In genomic region chr2:238924032-238924431, GRCh38 we compare ENCODE assay signal across 22 cellular contexts.
"Had no signal": no experiment of that assay in that cellular context is flagged by ENCODE, and none has a peak within 500 bp of the region (broad histone marks: within the 10 kb centered on the region; RNA-seq: fewer than 3 reads in every experiment).

No MANE protein-coding gene starts in this region.

- H3K4me1 ChIP-seq: ascending aorta, body of pancreas had no signal

- H3K9me3 ChIP-seq: ascending aorta, body of pancreas had no signal

- H3K27ac Mint-ChIP-seq: activated CD4-positive, alpha-beta memory T cell treated with anti-CD3 and anti-CD28 coated beads for 36 hours; activated CD4-positive, alpha-beta T cell treated with anti-CD3 and anti-CD28 coated beads, Interleukin-2, amount 10 ng/mL, durations not matched to agents 7 days and 5 days; activated naive CD4-positive, alpha-beta T cell treated with anti-CD3 and anti-CD28 coated beads, Interleukin-2, amount 50 U/mL, for 72 hours; activated naive CD8-positive, alpha-beta T cell treated with anti-CD3 and anti-CD28 coated beads, Interleukin-2, amount 50 U/mL, for 24 hours; activated T-helper 17 cell treated with anti-CD3 and anti-CD28 coated beads, Interleukin-2, amount 50 U/mL, for 72 hours; T-helper 17 cell had no signal

- H3K4me3 Mint-ChIP-seq: activated CD4-positive, alpha-beta memory T cell treated with anti-CD3 and anti-CD28 coated beads for 36 hours; activated CD4-positive, alpha-beta T cell treated with anti-CD3 and anti-CD28 coated beads, Interleukin-2, amount 10 ng/mL, durations not matched to agents 7 days and 5 days; activated naive CD8-positive, alpha-beta T cell treated with anti-CD3 and anti-CD28 coated beads, Interleukin-2, amount 50 U/mL, for 24 hours; activated T-helper 17 cell treated with anti-CD3 and anti-CD28 coated beads, Interleukin-2, amount 50 U/mL, for 72 hours; T-helper 17 cell had no signal

- H3K4me1 Mint-ChIP-seq: activated CD4-positive, alpha-beta T cell treated with anti-CD3 and anti-CD28 coated beads, Interleukin-2, amount 10 ng/mL, durations not matched to agents 7 days and 5 days; activated naive CD8-positive, alpha-beta T cell treated with anti-CD3 and anti-CD28 coated beads, Interleukin-2, amount 50 U/mL, for 24 hours; activated T-helper 17 cell treated with anti-CD3 and anti-CD28 coated beads, Interleukin-2, amount 50 U/mL, for 72 hours; T-helper 17 cell had no signal

- H3K36me3 Mint-ChIP-seq: activated CD4-positive, alpha-beta memory T cell treated with anti-CD3 and anti-CD28 coated beads for 36 hours; activated naive CD4-positive, alpha-beta T cell treated with anti-CD3 and anti-CD28 coated beads, Interleukin-2, amount 50 U/mL, for 72 hours had no signal

- DNase-seq: activated CD4-positive, alpha-beta memory T cell treated with anti-CD3 and anti-CD28 coated beads for 36 hours; activated CD4-positive, alpha-beta T cell treated with anti-CD3 and anti-CD28 coated beads, Interleukin-2, amount 10 ng/mL, durations not matched to agents 7 days and 5 days; activated CD4-positive, CD25-positive, alpha-beta regulatory T cell; activated naive CD8-positive, alpha-beta T cell treated with anti-CD3 and anti-CD28 coated beads, Interleukin-2, amount 50 U/mL, for 24 hours; activated T-cell treated with anti-CD3 and anti-CD28 coated beads for 4 hours; activated T-cell treated with anti-CD3 and anti-CD28 coated beads, Interleukin-2, amount 50 U/mL, for 48 hours; amniotic stem cell; MM.1S; NCI-H1436; NCI-H187; NCI-H2081; NCI-H446; NCI-H524; SIG-M5; T-helper 17 cell; T1000 had no signal

- H3K27me3 ChIP-seq: ascending aorta, body of pancreas had no signal

- H3K9me3 Mint-ChIP-seq: activated CD4-positive, alpha-beta memory T cell treated with anti-CD3 and anti-CD28 coated beads for 36 hours; activated CD4-positive, alpha-beta T cell treated with anti-CD3 and anti-CD28 coated beads, Interleukin-2, amount 10 ng/mL, durations not matched to agents 7 days and 5 days; activated naive CD4-positive, alpha-beta T cell treated with anti-CD3 and anti-CD28 coated beads, Interleukin-2, amount 50 U/mL, for 72 hours; activated naive CD8-positive, alpha-beta T cell treated with anti-CD3 and anti-CD28 coated beads, Interleukin-2, amount 50 U/mL, for 24 hours; activated T-helper 17 cell treated with anti-CD3 and anti-CD28 coated beads, Interleukin-2, amount 50 U/mL, for 72 hours had no signal

- H3K27ac ChIP-seq: ascending aorta, body of pancreas, VCaP had no signal

- H3K36me3 ChIP-seq: ascending aorta had no signal

- H3K4me3 ChIP-seq: ascending aorta, body of pancreas, K562 had no signal
